ENCODE assay signal across 1 cellular context in the genomic region with DNA sequence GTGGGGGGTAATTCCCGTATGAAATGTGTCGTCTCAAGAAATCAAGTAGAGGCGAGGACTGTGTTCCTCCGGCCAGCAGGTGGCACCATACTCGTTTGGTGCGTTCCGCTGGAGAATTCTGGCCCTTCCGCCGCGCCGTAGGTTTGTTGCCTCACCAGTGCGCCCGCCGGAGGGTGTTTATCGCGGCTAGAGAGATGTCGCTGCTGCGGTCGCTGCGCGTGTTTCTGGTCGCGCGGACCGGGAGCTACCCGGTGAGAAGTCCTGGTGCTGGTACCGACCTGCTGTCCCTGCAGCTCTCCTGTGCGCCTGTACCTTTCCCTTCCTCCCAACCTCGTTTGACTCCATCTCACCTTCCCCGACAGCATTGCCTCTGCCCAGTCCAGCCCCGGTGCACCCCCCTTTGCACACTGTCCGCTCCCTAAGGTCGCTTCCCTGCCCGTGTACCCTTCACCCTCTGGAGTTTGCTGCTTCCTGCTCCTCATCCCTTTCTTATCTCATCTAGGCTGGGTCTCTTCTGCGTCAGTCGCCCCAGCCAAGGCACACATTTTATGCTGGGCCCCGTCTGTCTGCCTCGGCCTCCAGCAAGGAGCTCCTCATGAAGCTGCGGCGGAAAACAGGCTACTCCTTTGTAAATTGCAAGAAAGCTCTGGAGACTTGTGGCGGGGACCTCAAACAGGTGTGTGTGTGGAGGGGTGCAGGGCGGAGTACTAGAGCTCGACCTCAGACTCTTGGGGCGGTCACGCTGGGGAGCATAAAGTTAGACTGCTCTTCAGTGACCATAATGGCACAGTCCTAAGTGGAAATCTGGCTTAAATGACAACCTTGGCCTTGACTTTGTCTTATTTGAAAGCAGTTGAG.
TF ChIP-seq lines count a peak whose summit lies in the region.

A gene (plus strand): TSS at position 180 of the 858 bp plus-strand sequence. CDS start 15 bp downstream, at position 195.

TF ChIP-seq in HepG2, 621 proteins besides CTCF, POLR2A, EP300 and RAD21 (continued from another document and continues in another):
- TF ChIP-seq, protein P1, sequence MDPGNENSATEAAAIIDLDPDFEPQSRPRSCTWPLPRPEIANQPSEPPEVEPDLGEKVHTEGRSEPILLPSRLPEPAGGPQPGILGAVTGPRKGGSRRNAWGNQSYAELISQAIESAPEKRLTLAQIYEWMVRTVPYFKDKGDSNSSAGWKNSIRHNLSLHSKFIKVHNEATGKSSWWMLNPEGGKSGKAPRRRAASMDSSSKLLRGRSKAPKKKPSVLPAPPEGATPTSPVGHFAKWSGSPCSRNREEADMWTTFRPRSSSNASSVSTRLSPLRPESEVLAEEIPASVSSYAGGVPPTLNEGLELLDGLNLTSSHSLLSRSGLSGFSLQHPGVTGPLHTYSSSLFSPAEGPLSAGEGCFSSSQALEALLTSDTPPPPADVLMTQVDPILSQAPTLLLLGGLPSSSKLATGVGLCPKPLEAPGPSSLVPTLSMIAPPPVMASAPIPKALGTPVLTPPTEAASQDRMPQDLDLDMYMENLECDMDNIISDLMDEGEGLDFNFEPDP (CRISPR knock-in tag; conservative IDR thresholded peaks at IDR 0.05): no peak
- TF ChIP-seq CBX1 (IDR thresholded peaks at IDR 0.05; ENCODE audit: low read depth) (peak; percentile 45), ZNF75D (CRISPR knock-in tag; IDR thresholded peaks at IDR 0.05; ENCODE audit: borderline replicate concordance) (no peak), SP1 (IDR thresholded peaks at IDR 0.05) (no peak), SP1 (CRISPR knock-in tag; IDR thresholded peaks at IDR 0.05) (peak; percentile 70), ELF1 (CRISPR knock-in tag; IDR thresholded peaks at IDR 0.05) (peak; percentile 59), TOE1 (CRISPR knock-in tag; IDR thresholded peaks at IDR 0.05) (no peak), ZNF724P (CRISPR knock-in tag; IDR thresholded peaks at IDR 0.05; ENCODE audit: borderline replicate concordance) (0 out of 2 replicates have a peak, but pooled peaks have one; percentile 84), ZNF703 (CRISPR knock-in tag; IDR thresholded peaks at IDR 0.05; ENCODE audit: borderline replicate concordance) (no peak), HOXA9 (CRISPR knock-in tag; IDR thresholded peaks at IDR 0.05; ENCODE audit: borderline replicate concordance) (no peak), ZNF510 (CRISPR knock-in tag; IDR thresholded peaks at IDR 0.05; ENCODE audit: low read depth) (no peak), ZSCAN9 (CRISPR knock-in tag; IDR thresholded peaks at IDR 0.05; ENCODE audit: borderline replicate concordance) (peak; percentile 51; the same call in 1 of the 2 replicates), PTBP1 (IDR thresholded peaks at IDR 0.05; ENCODE audit: low read depth, low read length, poor library complexity, severe bottlenecking) (no peak), KLF15 (CRISPR knock-in tag; IDR thresholded peaks at IDR 0.05; ENCODE audit: borderline replicate concordance) (no peak), ETV6 (CRISPR knock-in tag; conservative IDR thresholded peaks at IDR 0.05) (peak; percentile 64; the same call in 1 of the 2 replicates), ZNF781 (CRISPR knock-in tag; IDR thresholded peaks at IDR 0.05; ENCODE audit: borderline replicate concordance, not compliant biosample characterization) (no peak), JDP2 (CRISPR knock-in tag; IDR thresholded peaks at IDR 0.05; ENCODE audit: borderline replicate concordance) (no peak), ZNF616 (CRISPR knock-in tag; IDR thresholded peaks at IDR 0.05; ENCODE audit: low read depth) (no peak; the same call in 1 of the 2 replicates), ERF (CRISPR knock-in tag; IDR thresholded peaks at IDR 0.05) (peak; percentile 95), ZNF598 (CRISPR knock-in tag; IDR thresholded peaks at IDR 0.05; ENCODE audit: borderline replicate concordance) (peak; percentile 80; the same call in 1 of the 2 replicates), ZNF496 (CRISPR knock-in tag; IDR thresholded peaks at IDR 0.05; ENCODE audit: insufficient replicate concordance) (no peak), SMAD1 (CRISPR knock-in tag; IDR thresholded peaks at IDR 0.05; ENCODE audit: borderline replicate concordance, low read depth) (0 out of 2 replicates have a peak, but pooled peaks have one; percentile 70), KDM3A (CRISPR knock-in tag; IDR thresholded peaks at IDR 0.05; ENCODE audit: low read depth) (peak; percentile 87), ZSCAN29 (CRISPR knock-in tag; conservative IDR thresholded peaks at IDR 0.05) (no peak), ATAD3A (CRISPR knock-in tag; IDR thresholded peaks at IDR 0.05) (no peak)
- TF ChIP-seq, protein P2, sequence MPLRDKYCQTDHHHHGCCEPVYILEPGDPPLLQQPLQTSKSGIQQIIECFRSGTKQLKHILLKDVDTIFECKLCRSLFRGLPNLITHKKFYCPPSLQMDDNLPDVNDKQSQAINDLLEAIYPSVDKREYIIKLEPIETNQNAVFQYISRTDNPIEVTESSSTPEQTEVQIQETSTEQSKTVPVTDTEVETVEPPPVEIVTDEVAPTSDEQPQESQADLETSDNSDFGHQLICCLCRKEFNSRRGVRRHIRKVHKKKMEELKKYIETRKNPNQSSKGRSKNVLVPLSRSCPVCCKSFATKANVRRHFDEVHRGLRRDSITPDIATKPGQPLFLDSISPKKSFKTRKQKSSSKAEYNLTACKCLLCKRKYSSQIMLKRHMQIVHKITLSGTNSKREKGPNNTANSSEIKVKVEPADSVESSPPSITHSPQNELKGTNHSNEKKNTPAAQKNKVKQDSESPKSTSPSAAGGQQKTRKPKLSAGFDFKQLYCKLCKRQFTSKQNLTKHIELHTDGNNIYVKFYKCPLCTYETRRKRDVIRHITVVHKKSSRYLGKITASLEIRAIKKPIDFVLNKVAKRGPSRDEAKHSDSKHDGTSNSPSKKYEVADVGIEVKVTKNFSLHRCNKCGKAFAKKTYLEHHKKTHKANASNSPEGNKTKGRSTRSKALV (CRISPR knock-in tag; IDR thresholded peaks at IDR 0.05): peak; percentile 85; the same call in 1 of the 2 replicates
- TF ChIP-seq, protein P3, sequence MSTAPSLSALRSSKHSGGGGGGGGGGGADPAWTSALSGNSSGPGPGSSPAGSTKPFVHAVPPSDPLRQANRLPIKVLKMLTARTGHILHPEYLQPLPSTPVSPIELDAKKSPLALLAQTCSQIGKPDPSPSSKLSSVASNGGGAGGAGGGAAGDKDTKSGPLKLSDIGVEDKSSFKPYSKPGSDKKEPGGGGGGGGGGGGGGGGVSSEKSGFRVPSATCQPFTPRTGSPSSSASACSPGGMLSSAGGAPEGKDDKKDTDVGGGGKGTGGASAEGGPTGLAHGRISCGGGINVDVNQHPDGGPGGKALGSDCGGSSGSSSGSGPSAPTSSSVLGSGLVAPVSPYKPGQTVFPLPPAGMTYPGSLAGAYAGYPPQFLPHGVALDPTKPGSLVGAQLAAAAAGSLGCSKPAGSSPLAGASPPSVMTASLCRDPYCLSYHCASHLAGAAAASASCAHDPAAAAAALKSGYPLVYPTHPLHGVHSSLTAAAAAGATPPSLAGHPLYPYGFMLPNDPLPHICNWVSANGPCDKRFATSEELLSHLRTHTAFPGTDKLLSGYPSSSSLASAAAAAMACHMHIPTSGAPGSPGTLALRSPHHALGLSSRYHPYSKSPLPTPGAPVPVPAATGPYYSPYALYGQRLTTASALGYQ (CRISPR knock-in tag; IDR thresholded peaks at IDR 0.05): peak; percentile 79
- TF ChIP-seq, protein P4, sequence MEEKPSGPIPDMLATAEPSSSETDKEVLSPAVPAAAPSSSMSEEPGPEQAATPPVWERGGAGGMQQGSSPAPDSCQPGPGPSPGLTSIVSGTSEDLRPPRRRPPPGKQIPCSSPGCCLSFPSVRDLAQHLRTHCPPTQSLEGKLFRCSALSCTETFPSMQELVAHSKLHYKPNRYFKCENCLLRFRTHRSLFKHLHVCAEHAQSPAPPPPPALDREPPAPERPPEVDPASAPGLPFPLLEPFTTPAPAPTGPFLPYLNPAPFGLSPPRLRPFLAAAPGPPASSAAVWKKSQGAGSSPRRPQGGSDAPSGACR (CRISPR knock-in tag; IDR thresholded peaks at IDR 0.05): peak; percentile 47; the same call in 1 of the 2 replicates
- TF ChIP-seq, protein P5, sequence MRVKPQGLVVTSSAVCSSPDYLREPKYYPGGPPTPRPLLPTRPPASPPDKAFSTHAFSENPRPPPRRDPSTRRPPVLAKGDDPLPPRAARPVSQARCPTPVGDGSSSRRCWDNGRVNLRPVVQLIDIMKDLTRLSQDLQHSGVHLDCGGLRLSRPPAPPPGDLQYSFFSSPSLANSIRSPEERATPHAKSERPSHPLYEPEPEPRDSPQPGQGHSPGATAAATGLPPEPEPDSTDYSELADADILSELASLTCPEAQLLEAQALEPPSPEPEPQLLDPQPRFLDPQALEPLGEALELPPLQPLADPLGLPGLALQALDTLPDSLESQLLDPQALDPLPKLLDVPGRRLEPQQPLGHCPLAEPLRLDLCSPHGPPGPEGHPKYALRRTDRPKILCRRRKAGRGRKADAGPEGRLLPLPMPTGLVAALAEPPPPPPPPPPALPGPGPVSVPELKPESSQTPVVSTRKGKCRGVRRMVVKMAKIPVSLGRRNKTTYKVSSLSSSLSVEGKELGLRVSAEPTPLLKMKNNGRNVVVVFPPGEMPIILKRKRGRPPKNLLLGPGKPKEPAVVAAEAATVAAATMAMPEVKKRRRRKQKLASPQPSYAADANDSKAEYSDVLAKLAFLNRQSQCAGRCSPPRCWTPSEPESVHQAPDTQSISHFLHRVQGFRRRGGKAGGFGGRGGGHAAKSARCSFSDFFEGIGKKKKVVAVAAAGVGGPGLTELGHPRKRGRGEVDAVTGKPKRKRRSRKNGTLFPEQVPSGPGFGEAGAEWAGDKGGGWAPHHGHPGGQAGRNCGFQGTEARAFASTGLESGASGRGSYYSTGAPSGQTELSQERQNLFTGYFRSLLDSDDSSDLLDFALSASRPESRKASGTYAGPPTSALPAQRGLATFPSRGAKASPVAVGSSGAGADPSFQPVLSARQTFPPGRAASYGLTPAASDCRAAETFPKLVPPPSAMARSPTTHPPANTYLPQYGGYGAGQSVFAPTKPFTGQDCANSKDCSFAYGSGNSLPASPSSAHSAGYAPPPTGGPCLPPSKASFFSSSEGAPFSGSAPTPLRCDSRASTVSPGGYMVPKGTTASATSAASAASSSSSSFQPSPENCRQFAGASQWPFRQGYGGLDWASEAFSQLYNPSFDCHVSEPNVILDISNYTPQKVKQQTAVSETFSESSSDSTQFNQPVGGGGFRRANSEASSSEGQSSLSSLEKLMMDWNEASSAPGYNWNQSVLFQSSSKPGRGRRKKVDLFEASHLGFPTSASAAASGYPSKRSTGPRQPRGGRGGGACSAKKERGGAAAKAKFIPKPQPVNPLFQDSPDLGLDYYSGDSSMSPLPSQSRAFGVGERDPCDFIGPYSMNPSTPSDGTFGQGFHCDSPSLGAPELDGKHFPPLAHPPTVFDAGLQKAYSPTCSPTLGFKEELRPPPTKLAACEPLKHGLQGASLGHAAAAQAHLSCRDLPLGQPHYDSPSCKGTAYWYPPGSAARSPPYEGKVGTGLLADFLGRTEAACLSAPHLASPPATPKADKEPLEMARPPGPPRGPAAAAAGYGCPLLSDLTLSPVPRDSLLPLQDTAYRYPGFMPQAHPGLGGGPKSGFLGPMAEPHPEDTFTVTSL (CRISPR knock-in tag; IDR thresholded peaks at IDR 0.05; ENCODE audit: borderline replicate concordance): peak; percentile 70; the same call in 1 of the 2 replicates
- TF ChIP-seq, protein P6, sequence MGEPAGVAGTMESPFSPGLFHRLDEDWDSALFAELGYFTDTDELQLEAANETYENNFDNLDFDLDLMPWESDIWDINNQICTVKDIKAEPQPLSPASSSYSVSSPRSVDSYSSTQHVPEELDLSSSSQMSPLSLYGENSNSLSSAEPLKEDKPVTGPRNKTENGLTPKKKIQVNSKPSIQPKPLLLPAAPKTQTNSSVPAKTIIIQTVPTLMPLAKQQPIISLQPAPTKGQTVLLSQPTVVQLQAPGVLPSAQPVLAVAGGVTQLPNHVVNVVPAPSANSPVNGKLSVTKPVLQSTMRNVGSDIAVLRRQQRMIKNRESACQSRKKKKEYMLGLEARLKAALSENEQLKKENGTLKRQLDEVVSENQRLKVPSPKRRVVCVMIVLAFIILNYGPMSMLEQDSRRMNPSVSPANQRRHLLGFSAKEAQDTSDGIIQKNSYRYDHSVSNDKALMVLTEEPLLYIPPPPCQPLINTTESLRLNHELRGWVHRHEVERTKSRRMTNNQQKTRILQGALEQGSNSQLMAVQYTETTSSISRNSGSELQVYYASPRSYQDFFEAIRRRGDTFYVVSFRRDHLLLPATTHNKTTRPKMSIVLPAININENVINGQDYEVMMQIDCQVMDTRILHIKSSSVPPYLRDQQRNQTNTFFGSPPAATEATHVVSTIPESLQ (CRISPR knock-in tag; conservative IDR thresholded peaks at IDR 0.05): 0 out of 2 replicates have a peak, but pooled peaks have one; percentile 25
- TF ChIP-seq, protein P7, sequence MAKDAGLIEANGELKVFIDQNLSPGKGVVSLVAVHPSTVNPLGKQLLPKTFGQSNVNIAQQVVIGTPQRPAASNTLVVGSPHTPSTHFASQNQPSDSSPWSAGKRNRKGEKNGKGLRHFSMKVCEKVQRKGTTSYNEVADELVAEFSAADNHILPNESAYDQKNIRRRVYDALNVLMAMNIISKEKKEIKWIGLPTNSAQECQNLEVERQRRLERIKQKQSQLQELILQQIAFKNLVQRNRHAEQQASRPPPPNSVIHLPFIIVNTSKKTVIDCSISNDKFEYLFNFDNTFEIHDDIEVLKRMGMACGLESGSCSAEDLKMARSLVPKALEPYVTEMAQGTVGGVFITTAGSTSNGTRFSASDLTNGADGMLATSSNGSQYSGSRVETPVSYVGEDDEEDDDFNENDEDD (CRISPR knock-in tag; IDR thresholded peaks at IDR 0.05; ENCODE audit: borderline replicate concordance): peak; percentile 64; the same call in 1 of the 2 replicates
- TF ChIP-seq, protein P8, sequence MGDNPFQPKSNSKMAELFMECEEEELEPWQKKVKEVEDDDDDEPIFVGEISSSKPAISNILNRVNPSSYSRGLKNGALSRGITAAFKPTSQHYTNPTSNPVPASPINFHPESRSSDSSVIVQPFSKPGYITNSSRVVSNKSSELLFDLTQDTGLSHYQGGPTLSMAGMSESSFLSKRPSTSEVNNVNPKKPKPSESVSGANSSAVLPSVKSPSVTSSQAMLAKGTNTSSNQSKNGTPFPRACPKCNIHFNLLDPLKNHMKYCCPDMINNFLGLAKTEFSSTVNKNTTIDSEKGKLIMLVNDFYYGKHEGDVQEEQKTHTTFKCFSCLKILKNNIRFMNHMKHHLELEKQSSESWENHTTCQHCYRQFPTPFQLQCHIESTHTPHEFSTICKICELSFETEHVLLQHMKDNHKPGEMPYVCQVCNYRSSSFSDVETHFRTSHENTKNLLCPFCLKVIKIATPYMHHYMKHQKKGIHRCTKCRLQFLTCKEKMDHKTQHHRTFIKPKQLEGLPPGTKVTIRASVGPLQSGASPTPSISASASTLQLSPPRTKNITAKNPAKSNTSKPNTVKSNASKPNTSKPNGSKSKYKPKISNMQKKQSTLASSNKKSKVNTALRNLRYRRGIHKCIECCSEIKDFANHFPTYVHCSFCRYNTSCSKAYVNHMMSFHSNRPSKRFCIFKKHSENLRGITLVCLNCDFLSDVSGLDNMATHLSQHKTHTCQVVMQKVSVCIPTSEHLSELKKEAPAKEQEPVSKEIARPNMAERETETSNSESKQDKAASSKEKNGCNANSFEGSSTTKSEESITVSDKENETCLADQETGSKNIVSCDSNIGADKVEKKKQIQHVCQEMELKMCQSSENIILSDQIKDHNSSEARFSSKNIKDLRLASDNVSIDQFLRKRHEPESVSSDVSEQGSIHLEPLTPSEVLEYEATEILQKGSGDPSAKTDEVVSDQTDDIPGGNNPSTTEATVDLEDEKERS (CRISPR knock-in tag; IDR thresholded peaks at IDR 0.05): no peak
- TF ChIP-seq, protein P9, sequence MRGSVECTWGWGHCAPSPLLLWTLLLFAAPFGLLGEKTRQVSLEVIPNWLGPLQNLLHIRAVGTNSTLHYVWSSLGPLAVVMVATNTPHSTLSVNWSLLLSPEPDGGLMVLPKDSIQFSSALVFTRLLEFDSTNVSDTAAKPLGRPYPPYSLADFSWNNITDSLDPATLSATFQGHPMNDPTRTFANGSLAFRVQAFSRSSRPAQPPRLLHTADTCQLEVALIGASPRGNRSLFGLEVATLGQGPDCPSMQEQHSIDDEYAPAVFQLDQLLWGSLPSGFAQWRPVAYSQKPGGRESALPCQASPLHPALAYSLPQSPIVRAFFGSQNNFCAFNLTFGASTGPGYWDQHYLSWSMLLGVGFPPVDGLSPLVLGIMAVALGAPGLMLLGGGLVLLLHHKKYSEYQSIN (CRISPR knock-in tag; IDR thresholded peaks at IDR 0.05; ENCODE audit: borderline replicate concordance): no peak; the same call in 1 of the 2 replicates
